Comparison of ENCODE assay signal across 21 cellular contexts in genomic region chr20:15682690-15683089, GRCh38.
DNase-seq lines count a peak whose midpoint lies in the region; ATAC-seq, FAIRE-seq and TF ChIP-seq lines count a peak whose summit lies in the region.
"Had no signal": no experiment of that assay in that cellular context is flagged by ENCODE, and none has a peak within 500 bp of the region (broad histone marks: within the 10 kb centered on the region; RNA-seq: fewer than 3 reads in every experiment).

No MANE protein-coding gene starts in this region.

- no peaks in the 10 kb centered on the region for H3K9me1 ChIP-seq in endothelial cell of umbilical vein (replicated peaks; ENCODE audit: control insufficient read depth, extremely low read depth, insufficient read depth, low read length)

- POLR2A ChIA-PET in endothelial cell of umbilical vein (lab: Charles Lee) = no interaction called here

- DNase-seq in EL (peak; percentile 32), endothelial cell of umbilical vein (ENCODE audit: low read depth, low spot score) (peak; percentile 45), osteoblast (ENCODE audit: insufficient read length, low spot score, missing footprints) (no peak), inferior parietal cortex (ENCODE audit: extremely low spot score) (no peak), uterus (no peak), HTR-8/SVneo (ENCODE audit: insufficient read length, low spot score) (no peak), NCI-H1092 (lab: John Stamatoyannopoulos, UW) (no peak)
- DNase-seq: NCI-H1092 treated with DMSO at 0.1 percent for 48 hours; NCI-H1436 treated with DMSO at 0.1 percent for 48 hours; NCI-H1930; NCI-H2227 treated with DMSO at 0.1 percent for 48 hours; NCI-H524; NCI-H774; NK-92 treated with Interleukin-12 subunit alpha and Interleukin-12 subunit beta, amount 100 ng/mL, for 24 hours; Peyer's patch had no signal

- H3K4me1 ChIP-seq in endothelial cell of umbilical vein (ENCODE audit: control insufficient read depth, extremely low read depth, insufficient read depth, low read length) (peaks cover 8% of the 10 kb centered on the region), osteoblast (ENCODE audit: insufficient read depth, low read length) (peaks cover 5% of the 10 kb centered on the region), uterus (no peaks in the 10 kb centered on the region)
- H3K4me1 ChIP-seq: HAP-1, Peyer's patch had no signal

- intact Hi-C loops in endothelial cell of umbilical vein (cut with micrococcal nuclease) (no loop called here), uterus (cut with DNase I; ENCODE audit: low total_unique reads) (no loop called here)

- H3K27ac ChIP-seq in endothelial cell of umbilical vein (ENCODE audit: insufficient read depth, low read depth, low read length) (no peak overlapping the region), osteoblast (ENCODE audit: low read depth, low read length) (no peak overlapping the region), uterus (no peak overlapping the region)
- H3K27ac ChIP-seq: C4-2B, Peyer's patch had no signal

- no peaks in the 10 kb centered on the region for H3K27me3 ChIP-seq in endothelial cell of umbilical vein (ENCODE audit: control insufficient read depth in 2 of 2, insufficient read depth in 2 of 2, low read length in 2 of 2)
- H3K27me3 ChIP-seq in osteoblast (ENCODE audit: insufficient read depth, low read length) = no peaks in the 10 kb centered on the region
- no peaks in the 10 kb centered on the region for H3K27me3 ChIP-seq in uterus
- H3K27me3 ChIP-seq: Peyer's patch had no signal

- H3K9ac ChIP-seq in endothelial cell of umbilical vein (replicated peaks; ENCODE audit: extremely low read depth, insufficient read depth, low read length) = no peak overlapping the region

- CTCF ChIA-PET in endothelial cell of umbilical vein (lab: Charles Lee) = interaction anchor here (1.2 to 2.7 kb wide), 6 partner anchors 9 to 28 kb away, joined by 3 to 11 read pairs (median 4); no protein-coding TSS in a partner anchor

- no peak overlapping the region for H2AFZ ChIP-seq in endothelial cell of umbilical vein (ENCODE audit: low read depth, low read length)
- no peak overlapping the region for H2AFZ ChIP-seq in osteoblast (ENCODE audit: low read length)
- H2AFZ ChIP-seq: GM23338 had no signal

- peak; percentile 56 for FAIRE-seq in endothelial cell of umbilical vein (lab: Jason Lieb, UNC)
- no peak for FAIRE-seq in HTR-8/SVneo (lab: Jason Lieb, UNC)
- FAIRE-seq: HepG2, K562 had no signal

- TF ChIP-seq CTCF in endothelial cell of umbilical vein (IDR thresholded peaks at IDR 0.05; ENCODE audit: extremely low read depth in 1 of 2, insufficient read depth in 1 of 2, low read depth in 1 of 2, low read length in 2 of 2) = no peak
- no peak for TF ChIP-seq CTCF in osteoblast (IDR thresholded peaks at IDR 0.05; ENCODE audit: extremely low read depth, low read depth, low read length)
- no peak for TF ChIP-seq CTCF in uterus (IDR thresholded peaks at IDR 0.05)

- H3K4me2 ChIP-seq in endothelial cell of umbilical vein (ENCODE audit: insufficient read depth, low read length) = peak overlapping the region; percentile 50
- peak overlapping the region; percentile 28 for H3K4me2 ChIP-seq in osteoblast (ENCODE audit: insufficient read depth, low read length)
- H3K4me2 ChIP-seq: GM23338 had no signal

- no peaks in the 10 kb centered on the region for H3K36me3 ChIP-seq in endothelial cell of umbilical vein (ENCODE audit: control insufficient read depth in 2 of 2, extremely low read depth in 1 of 2, insufficient read depth in 2 of 2, low read length in 2 of 2)
- no peaks in the 10 kb centered on the region for H3K36me3 ChIP-seq in osteoblast (ENCODE audit: insufficient read depth, low read length)
- H3K36me3 ChIP-seq in uterus = no peaks in the 10 kb centered on the region
- H3K36me3 ChIP-seq: HAP-1, Peyer's patch had no signal

- no TSS peak for BruUV-seq in endothelial cell of umbilical vein (replicated peaks; lab: Mats Ljungman, UMichigan)

- no peak for TF ChIP-seq POLR2A in endothelial cell of umbilical vein (IDR thresholded peaks at IDR 0.05; ENCODE audit: low read depth, low read length)
- TF ChIP-seq POLR2A in uterus (IDR thresholded peaks at IDR 0.05) = no peak

- no peaks in the 10 kb centered on the region for H4K20me1 ChIP-seq in endothelial cell of umbilical vein (replicated peaks; ENCODE audit: control insufficient read depth, extremely low read depth, insufficient read depth, low read length)
- no peaks in the 10 kb centered on the region for H4K20me1 ChIP-seq in osteoblast (ENCODE audit: insufficient read depth, low read length)

- ATAC-seq in SK-N-SH treated with all-trans-retinoic acid at 6 μM for 48 hours = peak; percentile 73
- ATAC-seq: GM23338, HepG2, K562 had no signal

- dilution Hi-C loops in endothelial cell of umbilical vein (cut with MboI; ENCODE audit: extremely low pct_ligation_motif_present, low sequenced_read_pairs) = no loop called here

- H3K4me3 ChIP-seq in endothelial cell of umbilical vein (replicated peaks in 1 of 3; ENCODE audit: insufficient read depth in 1 of 3, low read depth in 1 of 3, low read length in 3 of 3) (no peak overlapping the region), osteoblast (ENCODE audit: insufficient read depth, low read length) (no peak overlapping the region), uterus (no peak overlapping the region)
- H3K4me3 ChIP-seq: GM23338, HAP-1, K562, Peyer's patch had no signal

- H3K79me2 ChIP-seq in endothelial cell of umbilical vein (ENCODE audit: control insufficient read depth, insufficient read depth, low read length) = no peaks in the 10 kb centered on the region
- no peaks in the 10 kb centered on the region for H3K79me2 ChIP-seq in osteoblast (ENCODE audit: insufficient read depth, low read length)

- H3K9me3 ChIP-seq in endothelial cell of umbilical vein (replicated peaks; ENCODE audit: control insufficient read depth, insufficient read depth, low read length) (no peaks in the 10 kb centered on the region), osteoblast (ENCODE audit: low read depth, low read length) (no peaks in the 10 kb centered on the region), uterus (no peaks in the 10 kb centered on the region)
- H3K9me3 ChIP-seq: HAP-1, Peyer's patch had no signal

TF ChIP-seq in SK-N-SH treated with all-trans-retinoic acid at 6 μM for 48 hours, 23 proteins besides CTCF, POLR2A, EP300 and RAD21:
- TF ChIP-seq ARNTL (CRISPR knock-in tag; IDR thresholded peaks at IDR 0.05; ENCODE audit: borderline replicate concordance, low read depth) (no peak), ISL1 (CRISPR knock-in tag; IDR thresholded peaks at IDR 0.05) (peak; percentile 95)

TF ChIP-seq in endothelial cell of umbilical vein, 7 proteins besides CTCF, POLR2A, EP300 and RAD21:
- TF ChIP-seq POLR2AphosphoS5 (IDR thresholded peaks at IDR 0.05; ENCODE audit: insufficient read depth, low read depth, low read length) = no peak
- TF ChIP-seq FOS (IDR thresholded peaks at IDR 0.05; ENCODE audit: borderline replicate concordance, insufficient read depth, low read length) = peak; percentile 44

Comparison
In these comparisons a context has a peak if more than half of its experiments do, and no peak if none do; other contexts are left out.
1. DNase-seq: peak in EL (single experiment) and endothelial cell of umbilical vein (single experiment); none in osteoblast (single experiment), inferior parietal cortex (single experiment), uterus (0 of 2), HTR-8/SVneo (single experiment) and NCI-H1092 (single experiment).